In genomic region chr15:101579766-101580165, GRCh38 we compare ENCODE assay signal across 18 cellular contexts.
DNase-seq lines count a peak whose midpoint lies in the region; ATAC-seq, FAIRE-seq and TF ChIP-seq lines count a peak whose summit lies in the region.
"Had no signal": no experiment of that assay in that cellular context is flagged by ENCODE, and none has a peak within 500 bp of the region (broad histone marks: within the 10 kb centered on the region; RNA-seq: fewer than 3 reads in every experiment).

No MANE protein-coding gene starts in this region.

- H3K36me3 ChIP-seq in keratinocyte (ENCODE audit: control insufficient read depth in 2 of 2, extremely low read depth in 1 of 2, insufficient read depth in 2 of 2, low read length in 2 of 2) (no peaks in the 10 kb centered on the region), lower lobe of right lung (no peaks in the 10 kb centered on the region)
- H3K36me3 ChIP-seq: thyroid gland had no signal

- ATAC-seq in lower lobe of right lung (no peak), HG02798 (IDR thresholded peaks at IDR 0.05; ENCODE audit: poor library complexity, unreplicated experiment) (no peak)

- dilution Hi-C loops in keratinocyte (cut with MboI; ENCODE audit: extremely low pct_ligation_motif_present, low sequenced_read_pairs), result no loop called here

- DNase-seq in ACHN (peak; percentile 47), HK-2 (ENCODE audit: unreplicated experiment) (peak; percentile 44), SW480 (ENCODE audit: low spot score) (peak; percentile 54), keratinocyte (ENCODE audit: low read depth, low spot score) (peak; percentile 70), NCI-H1092 (lab: John Stamatoyannopoulos, UW) (no peak), lower lobe of right lung (no peak), NCI-H345 treated with DMSO at 0.1 percent for 48 hours (lab: John Stamatoyannopoulos, UW; ENCODE audit: unreplicated experiment) (no peak)
- DNase-seq: activated CD4-positive, alpha-beta memory T cell treated with anti-CD3 and anti-CD28 coated beads, Interleukin-2, amount 10 ng/mL, durations not matched to agents 7 days and 5 days; amygdala; DMS53; NCI-H1930; posterior cingulate gyrus; SHP77; stimulated activated CD4-positive, alpha-beta T cell treated with anti-CD3 and anti-CD28 coated beads, Interleukin-1b, Interleukin-23, amount 100 ng/mL, for 48 hours; thyroid gland had no signal

- H3K9ac ChIP-seq in keratinocyte (ENCODE audit: control insufficient read depth, extremely low read depth, insufficient read depth, low read length), result no peak overlapping the region
- H3K9ac ChIP-seq: KMS-11 had no signal

- peak overlapping the region; percentile 43 for H3K4me2 ChIP-seq in keratinocyte (ENCODE audit: control insufficient read depth, extremely low read depth, insufficient read depth, low read depth, low read length)
- H3K4me2 ChIP-seq: KMS-11 had no signal

- no peaks in the 10 kb centered on the region for H3K9me1 ChIP-seq in keratinocyte (ENCODE audit: control insufficient read depth, extremely low read depth, insufficient read depth, low read length)

- H3K79me2 ChIP-seq in keratinocyte (ENCODE audit: control insufficient read depth, insufficient read depth, low read length), result no peaks in the 10 kb centered on the region

- peaks cover 17% of the 10 kb centered on the region for H3K4me1 ChIP-seq in keratinocyte (ENCODE audit: control insufficient read depth, extremely low read depth, insufficient read depth, low read length)
- no peaks in the 10 kb centered on the region for H3K4me1 ChIP-seq in lower lobe of right lung
- H3K4me1 ChIP-seq: thyroid gland had no signal

- H3K27me3 ChIP-seq in keratinocyte (ENCODE audit: control insufficient read depth, extremely low read depth, insufficient read depth, low read length), result no peaks in the 10 kb centered on the region
- H3K27me3 ChIP-seq in lower lobe of right lung (ENCODE audit: low read depth), result peaks cover 9% of the 10 kb centered on the region
- H3K27me3 ChIP-seq: thyroid gland had no signal

- no peak overlapping the region for H3K4me3 ChIP-seq in keratinocyte (ENCODE audit: control insufficient read depth in 2 of 3, extremely low read depth in 1 of 3, insufficient read depth in 2 of 3, low read depth in 1 of 3, low read length in 3 of 3)
- H3K4me3 ChIP-seq in lower lobe of right lung, result no peak overlapping the region
- H3K4me3 ChIP-seq: thyroid gland had no signal

- FAIRE-seq in keratinocyte (lab: Jason Lieb, UNC), result no peak
- FAIRE-seq: TTC549 had no signal

- H4K20me1 ChIP-seq in keratinocyte (ENCODE audit: control insufficient read depth, extremely low read depth, insufficient read depth, low read length), result no peaks in the 10 kb centered on the region

- H3K27ac ChIP-seq in keratinocyte (ENCODE audit: control insufficient read depth, insufficient read depth, low read length) (no peak overlapping the region), lower lobe of right lung (no peak overlapping the region)
- H3K27ac ChIP-seq: KMS-11, thyroid gland had no signal

- intact Hi-C loops in lower lobe of right lung (cut with DNase I), result no loop called here

- no peak overlapping the region for H2AFZ ChIP-seq in keratinocyte (ENCODE audit: control insufficient read depth, low read length)

- in situ Hi-C loops in ACHN (cut with HindIII; ENCODE audit: low pct_ligation_motif_present, low pct_unique_long_range_greater_than_20kb, low sequenced_read_pairs), result no loop called here

- TF ChIP-seq CTCF in keratinocyte (optimal IDR thresholded peaks at IDR 0.05 in 1 of 3, IDR thresholded peaks at IDR 0.05 in 1 of 3, conservative IDR thresholded peaks at IDR 0.05 in 1 of 3; ENCODE audit: extremely low read depth in 1 of 3, insufficient read depth in 2 of 3, low read length in 3 of 3) (no peak), lower lobe of right lung (IDR thresholded peaks at IDR 0.05) (no peak)

- H3K9me3 ChIP-seq in keratinocyte (ENCODE audit: control insufficient read depth, low read depth, low read length) (no peaks in the 10 kb centered on the region), lower lobe of right lung (no peaks in the 10 kb centered on the region)
- H3K9me3 ChIP-seq: thyroid gland had no signal

Comparison
In these comparisons a context has a peak if more than half of its experiments do, and no peak if none do; other contexts are left out.
1. DNase-seq: peak in ACHN (single experiment), HK-2 (single experiment), SW480 (single experiment) and keratinocyte (single experiment); none in NCI-H1092 (single experiment), lower lobe of right lung (single experiment) and NCI-H345 treated with DMSO at 0.1 percent for 48 hours (single experiment).